ENCODE assay signal across 2 cellular contexts in the genomic region with DNA sequence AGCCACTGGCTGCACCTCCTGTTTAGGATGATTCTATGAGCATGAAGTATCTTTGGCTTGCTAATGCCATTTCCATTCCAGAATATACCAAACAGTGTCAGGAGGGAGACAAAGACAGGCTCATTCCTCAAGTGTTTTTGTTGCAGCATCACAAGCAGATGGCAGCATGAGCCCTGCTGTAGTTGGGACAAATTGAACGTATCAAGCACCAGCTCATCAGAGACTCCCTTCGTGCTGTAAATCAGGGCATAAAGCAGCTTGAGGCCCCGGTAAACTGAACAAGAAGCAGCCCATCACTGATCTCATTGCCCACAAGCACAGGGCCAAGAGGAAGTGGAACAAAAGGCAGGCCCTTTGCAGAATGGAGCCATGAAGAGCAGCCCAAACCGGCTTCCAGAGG.
TF ChIP-seq lines count a peak whose summit lies in the region.

No MANE protein-coding gene starts in this region.

TF ChIP-seq in SK-N-SH treated with all-trans-retinoic acid at 6 μM for 48 hours, 23 proteins besides CTCF, POLR2A, EP300 and RAD21 (continued from another document):
- no peak for TF ChIP-seq ARNTL (CRISPR knock-in tag; IDR thresholded peaks at IDR 0.05; ENCODE audit: borderline replicate concordance, low read depth)
- TF ChIP-seq ZFP30 (CRISPR knock-in tag; IDR thresholded peaks at IDR 0.05): no peak
- no peak for TF ChIP-seq GLIS3 (CRISPR knock-in tag; IDR thresholded peaks at IDR 0.05)
- TF ChIP-seq ZNF8 (CRISPR knock-in tag; IDR thresholded peaks at IDR 0.05): no peak

TF ChIP-seq in SK-N-SH, 30 proteins besides CTCF, POLR2A, EP300 and RAD21 (continued from another document):
- no peak for TF ChIP-seq MEF2A (IDR thresholded peaks at IDR 0.05; ENCODE audit: borderline replicate concordance, low read depth)
- no peak for TF ChIP-seq TAF1 (IDR thresholded peaks at IDR 0.05; ENCODE audit: borderline replicate concordance, low read depth, low read length)
- no peak for TF ChIP-seq TCF12 (IDR thresholded peaks at IDR 0.05)
- no peak for TF ChIP-seq FOXM1 (IDR thresholded peaks at IDR 0.05; ENCODE audit: low read depth)
- no peak for TF ChIP-seq NRF1 (IDR thresholded peaks at IDR 0.05; ENCODE audit: low read depth, low read length)
- no peak for TF ChIP-seq ELF1 (IDR thresholded peaks at IDR 0.05)
- TF ChIP-seq, protein P1, sequence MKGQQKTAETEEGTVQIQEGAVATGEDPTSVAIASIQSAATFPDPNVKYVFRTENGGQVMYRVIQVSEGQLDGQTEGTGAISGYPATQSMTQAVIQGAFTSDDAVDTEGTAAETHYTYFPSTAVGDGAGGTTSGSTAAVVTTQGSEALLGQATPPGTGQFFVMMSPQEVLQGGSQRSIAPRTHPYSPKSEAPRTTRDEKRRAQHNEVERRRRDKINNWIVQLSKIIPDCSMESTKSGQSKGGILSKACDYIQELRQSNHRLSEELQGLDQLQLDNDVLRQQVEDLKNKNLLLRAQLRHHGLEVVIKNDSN (IDR thresholded peaks at IDR 0.05; ENCODE audit: borderline replicate concordance, low read depth): no peak
